ENCODE assay signal across 8 cellular contexts in the genomic region with DNA sequence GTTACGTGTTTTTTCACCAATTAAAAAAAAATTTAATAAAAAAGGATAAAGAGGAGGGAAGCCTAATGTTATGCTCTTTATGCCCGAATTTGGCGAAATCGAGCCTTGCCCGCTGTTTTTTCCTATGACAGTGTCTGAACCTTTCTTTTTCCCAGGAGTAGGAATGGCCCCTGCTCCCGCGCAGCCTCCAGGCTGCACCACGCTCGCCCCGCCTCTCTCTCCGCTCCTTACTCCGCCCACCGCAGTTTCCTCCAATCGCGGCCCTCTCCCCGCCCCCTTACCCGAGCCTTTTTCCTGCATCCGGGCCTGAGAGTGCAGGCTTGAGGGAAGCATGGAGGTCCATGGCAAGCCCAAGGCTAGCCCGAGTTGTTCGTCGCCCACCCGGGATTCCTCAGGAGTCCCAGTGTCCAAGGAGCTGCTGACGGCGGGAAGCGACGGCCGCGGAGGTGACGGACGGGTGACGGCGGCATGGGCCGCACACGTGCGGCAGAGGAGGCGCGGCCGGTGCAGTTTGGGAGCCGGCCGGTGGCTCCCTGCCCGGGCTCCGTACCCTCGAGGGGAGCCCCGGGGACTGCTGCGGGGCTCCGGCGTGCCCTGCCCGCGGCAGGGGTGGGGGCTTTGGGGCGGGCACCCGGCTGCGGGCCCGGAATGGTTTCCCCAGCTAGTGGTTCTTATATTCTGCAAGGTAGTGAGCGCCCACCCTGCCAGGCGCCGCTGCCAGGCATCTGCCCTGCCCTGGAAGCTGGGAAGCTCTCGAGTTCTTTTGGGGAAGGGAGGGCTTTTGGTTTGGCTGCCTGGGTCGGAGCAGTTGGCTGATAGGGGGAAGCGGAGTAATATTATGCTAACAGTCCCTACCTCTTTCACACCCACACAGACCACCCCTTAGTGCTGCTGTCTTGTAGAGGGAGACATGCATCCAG. TPM values are rescaled to one million over a fixed set of nuclear protein-coding genes. Genes with fewer than 3 reads are reported as not detected.
DNase-seq lines count a peak whose midpoint lies in the region; ATAC-seq, FAIRE-seq and TF ChIP-seq lines count a peak whose summit lies in the region.

A gene with protein sequence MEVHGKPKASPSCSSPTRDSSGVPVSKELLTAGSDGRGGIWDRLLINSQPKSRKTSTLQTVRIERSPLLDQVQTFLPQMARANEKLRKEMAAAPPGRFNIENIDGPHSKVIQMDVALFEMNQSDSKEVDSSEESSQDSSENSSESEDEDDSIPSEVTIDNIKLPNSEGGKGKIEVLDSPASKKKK (plus strand): TSS at position 295 of the 920 bp plus-strand sequence. CDS start 37 bp downstream, at position 332.

- in situ Hi-C loops in ACHN (cut with HindIII; ENCODE audit: low pct_ligation_motif_present, low pct_unique_long_range_greater_than_20kb, low sequenced_read_pairs): no loop called here

- TF ChIP-seq CTCF in VCaP (conservative IDR thresholded peaks at IDR 0.05) (no peak), breast epithelium (IDR thresholded peaks at IDR 0.05) (no peak)

- TF ChIP-seq POLR2A in breast epithelium (IDR thresholded peaks at IDR 0.05): peak; percentile 20

- H3K4me1 ChIP-seq in breast epithelium (no peaks in the 10 kb centered on the region), small intestine (ENCODE audit: control insufficient read depth in 2 of 2, insufficient read depth in 1 of 2, low read depth in 1 of 2, low read length in 1 of 2) (peaks cover 3 to 8% of the 10 kb centered on the region in 2 donors)

- H3K27me3 ChIP-seq in breast epithelium (no peaks in the 10 kb centered on the region), small intestine (ENCODE audit: control insufficient read depth in 2 of 2, insufficient read depth in 2 of 2, low read length in 2 of 2) (no peaks in the 10 kb centered on the region)

- ATAC-seq in GM18870 (IDR thresholded peaks at IDR 0.05; ENCODE audit: unreplicated experiment) (peak; percentile 88), HG03108 (IDR thresholded peaks at IDR 0.05; ENCODE audit: unreplicated experiment) (peak; percentile 95)

- H3K4me3 ChIP-seq in breast epithelium: peak within 1 kb of the TSS; percentile 72 to 90 (median 79)
- peak within 1 kb of the TSS; percentile 81 to 97 for H3K4me3 ChIP-seq in small intestine (ENCODE audit: low read depth in 1 of 2, low read length in 2 of 2)

- H3K27ac ChIP-seq in VCaP (peak within 1 kb of the TSS; percentile 51; the same call in 1 of the 2 replicates), breast epithelium (peak within 1 kb of the TSS; percentile 61 to 63), small intestine (ENCODE audit: low read depth in 1 of 2, low read length in 1 of 2) (peak within 1 kb of the TSS; percentile 71 to 72)

- H3K9me3 ChIP-seq in breast epithelium (no peaks in the 10 kb centered on the region), small intestine (ENCODE audit: control insufficient read depth, low read depth) (no peaks in the 10 kb centered on the region)

- intact Hi-C loops in breast epithelium (cut with DNase I; ENCODE audit: low total_unique reads): no loop called here

- no peaks in the 10 kb centered on the region for H3K36me3 ChIP-seq in breast epithelium
- peaks cover 0 to 2% of the 10 kb centered on the region in 2 donors for H3K36me3 ChIP-seq in small intestine (ENCODE audit: control insufficient read depth in 2 of 2, insufficient read depth in 2 of 2, low read length in 2 of 2)

- DNase-seq in ACHN (peak; percentile 96), NCI-H2196 (lab: John Stamatoyannopoulos, UW; ENCODE audit: unreplicated experiment) (peak; percentile 95), breast epithelium (ENCODE audit: low spot score in 2 of 2) (peak; percentile 87 to 90), iPS-NIHi11 (ENCODE audit: low spot score) (peak; percentile 95), small intestine (peak; percentile 93)

- WGBS in small intestine, 3 donors: 0 to 1% (median 1%) methylated on average over 48 to 59 of the region's 59 CpGs

- no peak for FAIRE-seq in small intestine (lab: Jason Lieb, UNC)

RNA-seq across cellular contexts. Expression of the gene that starts here (rescaled TPM):
- 1 to 10 TPM; 5.3 to 9.8 (median 6.4) TPM for total RNA-seq in breast epithelium
- polyA plus RNA-seq in small intestine: 10 to 100 TPM in 1 of 3 donors, 1 to 10 TPM in 2; 5.4 to 10.7 (median 8.4) TPM

Comparison
In these comparisons a context has a peak if more than half of its experiments do, and no peak if none do; other contexts are left out.
1. Peak in every context shown above with its lines: DNase-seq, ATAC-seq, H3K4me3 ChIP-seq and H3K27ac ChIP-seq.